Comparison of ENCODE assay signal across 33 cellular contexts in genomic region chr10:106169241-106169640, GRCh38.
DNase-seq lines count a peak whose midpoint lies in the region; ATAC-seq and TF ChIP-seq lines count a peak whose summit lies in the region.
"Had no signal": no experiment of that assay in that cellular context is flagged by ENCODE, and none has a peak within 500 bp of the region (broad histone marks: within the 10 kb centered on the region; RNA-seq: fewer than 3 reads in every experiment).

No MANE protein-coding gene starts in this region.

- H4K20me1 ChIP-seq in neural progenitor cell (ENCODE audit: low read depth), result no peaks in the 10 kb centered on the region
- H4K20me1 ChIP-seq: BLaER1; BLaER1 treated with 17β-estradiol and CSF1 and Interleukin-3, amounts not matched to agents 10 nM and 100 nM had no signal

- H3K4me2 ChIP-seq in neural progenitor cell, result no peak overlapping the region
- H3K4me2 ChIP-seq: A549; BLaER1; BLaER1 treated with 17β-estradiol and CSF1 and Interleukin-3, amounts not matched to agents 10 nM and 100 nM had no signal

- H3K9me3 ChIP-seq in neural progenitor cell (ENCODE audit: low read depth), result no peaks in the 10 kb centered on the region
- H3K9me3 ChIP-seq: A549; BE2C; BLaER1; BLaER1 treated with 17β-estradiol and CSF1 and Interleukin-3, amounts not matched to agents 10 nM and 100 nM; Caco-2 had no signal

- no peaks in the 10 kb centered on the region for H3K27me3 ChIP-seq in neural progenitor cell
- H3K27me3 ChIP-seq: BE2C; BLaER1; BLaER1 treated with 17β-estradiol and CSF1 and Interleukin-3, amounts not matched to agents 10 nM and 100 nM had no signal

- peak overlapping the region; percentile 3 for H2AFZ ChIP-seq in neural progenitor cell (replicated peaks)

- no peak overlapping the region for H3K4me3 ChIP-seq in fibroblast of mammary gland (ENCODE audit: control insufficient read depth, low read depth, low read length)
- H3K4me3 ChIP-seq in neural progenitor cell, result no peak overlapping the region
- H3K4me3 ChIP-seq: A549; BLaER1; BLaER1 treated with 17β-estradiol and CSF1 and Interleukin-3, amounts not matched to agents 10 nM and 100 nM had no signal

- H3K79me2 ChIP-seq in neural progenitor cell (ENCODE audit: low read depth), result no peaks in the 10 kb centered on the region

- DNase-seq in amniotic epithelial cell (ENCODE audit: low read depth), result peak; percentile 92
- DNase-seq in fibroblast of mammary gland (ENCODE audit: low read depth), result peak; percentile 7
- no peak for DNase-seq in neural progenitor cell (ENCODE audit: low spot score)
- DNase-seq in inferior parietal cortex (ENCODE audit: extremely low spot score), result no peak
- no peak for DNase-seq in HuH-7 (ENCODE audit: low spot score)
- DNase-seq: 8988T; ACHN; AML-193; BE2C; C1 segment of cervical spinal cord; Caco-2; Calu3; CD4-positive, alpha-beta memory T cell; CD4-positive, alpha-beta T cell; CD4-positive, CD25-positive, alpha-beta regulatory T cell; CD8-positive, alpha-beta memory T cell; CD8-positive, alpha-beta T cell; COR-L47; DMS 273 treated with DMSO at 0.1 percent for 48 hours; DMS153; DMS53; DMS79; DMS79 treated with DMSO at 0.1 percent for 48 hours; DND-41; EL had no signal

- TF ChIP-seq CTCF in fibroblast of mammary gland (conservative IDR thresholded peaks at IDR 0.05; ENCODE audit: control insufficient read depth, insufficient read depth, low read depth, low read length) (no peak), neural progenitor cell (IDR thresholded peaks at IDR 0.05) (no peak)

- no peak overlapping the region for H3K4me3 Mint-ChIP-seq in neural progenitor cell
- H3K4me3 Mint-ChIP-seq: B cell; CD14-positive monocyte; CD4-positive, alpha-beta memory T cell; CD4-positive, alpha-beta T cell; CD4-positive, CD25-positive, alpha-beta regulatory T cell; CD8-positive, alpha-beta memory T cell; CD8-positive, alpha-beta T cell had no signal

- H3K9ac ChIP-seq in neural progenitor cell, result no peak overlapping the region
- H3K9ac ChIP-seq: BLaER1; BLaER1 treated with 17β-estradiol and CSF1 and Interleukin-3, amounts not matched to agents 10 nM and 100 nM had no signal

- no peaks in the 10 kb centered on the region for H3K36me3 ChIP-seq in neural progenitor cell
- H3K36me3 ChIP-seq: BE2C; BLaER1; BLaER1 treated with 17β-estradiol and CSF1 and Interleukin-3, amounts not matched to agents 10 nM and 100 nM had no signal

- H3K27ac ChIP-seq in neural progenitor cell, result no peak overlapping the region
- H3K27ac ChIP-seq: 22Rv1; A549; BLaER1; BLaER1 treated with 17β-estradiol and CSF1 and Interleukin-3, amounts not matched to agents 10 nM and 100 nM; C4-2B had no signal

- H3K36me3 Mint-ChIP-seq in neural progenitor cell, result no peaks in the 10 kb centered on the region
- H3K36me3 Mint-ChIP-seq: CD14-positive monocyte; CD4-positive, alpha-beta memory T cell; CD4-positive, CD25-positive, alpha-beta regulatory T cell; CD8-positive, alpha-beta memory T cell; CD8-positive, alpha-beta T cell had no signal

- no peak overlapping the region for H3K27ac Mint-ChIP-seq in neural progenitor cell
- H3K27ac Mint-ChIP-seq: B cell; CD14-positive monocyte; CD4-positive, alpha-beta memory T cell; CD4-positive, alpha-beta T cell; CD4-positive, CD25-positive, alpha-beta regulatory T cell; CD8-positive, alpha-beta memory T cell; CD8-positive, alpha-beta T cell had no signal

- no peaks in the 10 kb centered on the region for H3K27me3 Mint-ChIP-seq in neural progenitor cell (ENCODE audit: insufficient read depth, low read depth)
- H3K27me3 Mint-ChIP-seq: B cell; CD4-positive, alpha-beta memory T cell; CD4-positive, alpha-beta T cell; CD4-positive, CD25-positive, alpha-beta regulatory T cell; CD8-positive, alpha-beta memory T cell had no signal

- H3K4me1 ChIP-seq in neural progenitor cell, result no peaks in the 10 kb centered on the region
- H3K4me1 ChIP-seq: A549; BE2C; BLaER1; BLaER1 treated with 17β-estradiol and CSF1 and Interleukin-3, amounts not matched to agents 10 nM and 100 nM; Caco-2 had no signal

- no peaks in the 10 kb centered on the region for H3K9me3 Mint-ChIP-seq in neural progenitor cell
- H3K9me3 Mint-ChIP-seq: CD14-positive monocyte; CD4-positive, alpha-beta T cell had no signal

- H3F3A ChIP-seq in neural progenitor cell (ENCODE audit: low read depth), result no peaks in the 10 kb centered on the region

- no peak for ATAC-seq in GM19463 (IDR thresholded peaks at IDR 0.05; ENCODE audit: unreplicated experiment)
- ATAC-seq: A549; CD8-positive, alpha-beta T cell had no signal

- H3K4me1 Mint-ChIP-seq in neural progenitor cell, result no peaks in the 10 kb centered on the region
- H3K4me1 Mint-ChIP-seq: B cell; CD14-positive monocyte; CD4-positive, alpha-beta memory T cell; CD4-positive, CD25-positive, alpha-beta regulatory T cell; CD8-positive, alpha-beta memory T cell had no signal

Comparison
In these comparisons a context has a peak if more than half of its experiments do, and no peak if none do; other contexts are left out.
1. DNase-seq: peak in amniotic epithelial cell (single experiment) and fibroblast of mammary gland (single experiment); none in neural progenitor cell (single experiment), inferior parietal cortex (single experiment) and HuH-7 (single experiment).